ENCODE assay signal across 8 cellular contexts in genomic region chr6:33700391-33701050, GRCh38. TPM values are rescaled to one million over a fixed set of nuclear protein-coding genes. Genes with fewer than 3 reads are reported as not detected.
DNase-seq lines count a peak whose midpoint lies in the region; ATAC-seq and TF ChIP-seq lines count a peak whose summit lies in the region.

No MANE protein-coding gene starts in this region.

- 28% methylated on average over 8 of the region's 10 CpGs for WGBS in mesenchymal stem cell

- H4K91ac ChIP-seq in mesenchymal stem cell (ENCODE audit: low read length), result no peak overlapping the region

- intact Hi-C loops in CD8-positive, alpha-beta T cell (cut with DNase I, micrococcal nuclease), result loop anchor here (1.0 kb wide), 2 partner anchors 111 to 115 kb away; no protein-coding TSS in a partner anchor
- intact Hi-C loops in activated CD4-positive, alpha-beta T cell treated with anti-CD3 and anti-CD28 coated beads for 36 hours (cut with DNase I, micrococcal nuclease), result loop anchor here (1.0 to 5.0 kb wide), 5 partner anchors 68 to 248 kb away; partner anchors contain the start of gene ZBTB9 (in 1 of the 2)

- H3K9me3 Mint-ChIP-seq in CD8-positive, alpha-beta T cell, result no peaks in the 10 kb centered on the region
- H3K9me3 Mint-ChIP-seq in activated CD4-positive, alpha-beta T cell treated with anti-CD3 and anti-CD28 coated beads for 36 hours (ENCODE audit: low read depth), result no peaks in the 10 kb centered on the region

- H3K4me1 ChIP-seq in CD8-positive, alpha-beta T cell (ENCODE audit: insufficient read depth, low read length), result peaks cover 31% of the 10 kb centered on the region
- peaks cover 18% of the 10 kb centered on the region for H3K4me1 ChIP-seq in mesenchymal stem cell (ENCODE audit: control insufficient read depth, insufficient read depth, low read depth, low read length)

- peaks cover 35% of the 10 kb centered on the region for H3K79me1 ChIP-seq in mesenchymal stem cell (replicated peaks; ENCODE audit: low read length, poor library complexity, severe bottlenecking)

- no peak overlapping the region for H2BK12ac ChIP-seq in mesenchymal stem cell (ENCODE audit: low read length in 2 of 2)

- no peak overlapping the region for H3K4me3 ChIP-seq in CD8-positive, alpha-beta T cell (ENCODE audit: low read depth, low read length)
- no peak overlapping the region for H3K4me3 ChIP-seq in mesenchymal stem cell (ENCODE audit: insufficient read depth in 1 of 2, low read depth in 1 of 2, low read length in 2 of 2)

- H3K27me3 ChIP-seq in CD8-positive, alpha-beta T cell (ENCODE audit: insufficient read depth, low read length), result no peaks in the 10 kb centered on the region
- H3K27me3 ChIP-seq in mesenchymal stem cell (ENCODE audit: control insufficient read depth in 1 of 2, insufficient read depth in 1 of 2, low read length in 2 of 2), result no peaks in the 10 kb centered on the region

- H2BK15ac ChIP-seq in mesenchymal stem cell (ENCODE audit: low read depth, poor library complexity, severe bottlenecking), result no peak overlapping the region

- DNase-seq in CD8-positive, alpha-beta T cell, result peak; percentile 46 to 80 (median 74)
- DNase-seq in NCI-H1694 (lab: John Stamatoyannopoulos, UW) (peak; percentile 26), dedifferentiated amniotic fluid mesenchymal stem cell (ENCODE audit: extremely low spot score) (peak; percentile 26), mesenchymal stem cell (peak; percentile 75)
- DNase-seq in activated CD4-positive, alpha-beta T cell treated with anti-CD3 and anti-CD28 coated beads for 36 hours, result peak; percentile 90
- DNase-seq in stimulated activated CD8-positive, alpha-beta memory T cell treated with anti-CD3 and anti-CD28 coated beads, Interleukin-7, amount 100 ng/mL, for 1 hour (ENCODE audit: low read depth in 2 of 2), result peak; percentile 46 to 53

- no peak overlapping the region for H4K8ac ChIP-seq in mesenchymal stem cell (ENCODE audit: low read length)

- ATAC-seq in CD8-positive, alpha-beta T cell, result peak; percentile 71
- ATAC-seq in GM21619 (IDR thresholded peaks at IDR 0.05; ENCODE audit: unreplicated experiment) (peak; percentile 42), HG03521 (IDR thresholded peaks at IDR 0.05; ENCODE audit: unreplicated experiment) (no peak)
- ATAC-seq in activated CD4-positive, alpha-beta T cell treated with anti-CD3 and anti-CD28 coated beads for 36 hours, result peak; percentile 89

- H3K9ac ChIP-seq in mesenchymal stem cell (ENCODE audit: low read length), result peak overlapping the region; percentile 51

- CTCF ChIA-PET in CD8-positive, alpha-beta T cell (lab: Charles Lee), result interaction anchor here (0.7 to 4.3 kb wide), 26 partner anchors 9 to 326 kb away, joined by 3 to 106 read pairs (median 4); partner anchors contain the start of genes BAK1, ITPR3 and UQCC2
- CTCF ChIA-PET in activated CD4-positive, alpha-beta T cell treated with anti-CD3 and anti-CD28 coated beads for 36 hours (lab: Charles Lee), result interaction anchor here (0.7 to 3.5 kb wide), 33 partner anchors 8 to 1484 kb away, joined by 3 to 40 read pairs (median 3); partner anchors contain the start of genes BAK1, ITPR3, UQCC2 and ZBTB9

- TF ChIP-seq CTCF in CD8-positive, alpha-beta T cell (IDR thresholded peaks at IDR 0.05), result peak; percentile 63

- POLR2A ChIA-PET in CD8-positive, alpha-beta T cell (lab: Charles Lee), result interaction anchor here (1.0 to 1.6 kb wide), 3 partner anchors 10 to 114 kb away, joined by 3 to 7 read pairs (median 6); partner anchors contain the start of gene ITPR3
- POLR2A ChIA-PET in activated CD4-positive, alpha-beta T cell treated with anti-CD3 and anti-CD28 coated beads for 36 hours (lab: Charles Lee), result interaction anchor here (0.5 to 0.6 kb wide), 4 partner anchors 9 to 1595 kb away, joined by 3 to 4 read pairs (median 3); no protein-coding TSS in a partner anchor

- H2BK120ac ChIP-seq in mesenchymal stem cell (ENCODE audit: low read depth, low read length), result no peak overlapping the region

- peaks cover 8% of the 10 kb centered on the region for H3K36me3 ChIP-seq in CD8-positive, alpha-beta T cell (ENCODE audit: insufficient read depth, low read length)
- peaks cover 42 to 78% of the 10 kb centered on the region in 2 experiments for H3K36me3 ChIP-seq in mesenchymal stem cell (ENCODE audit: control insufficient read depth in 1 of 2, insufficient read depth in 2 of 2, low read depth in 1 of 2, low read length in 2 of 2)

- peak overlapping the region; percentile 60 for H3K27ac Mint-ChIP-seq in CD8-positive, alpha-beta T cell
- H3K27ac Mint-ChIP-seq in activated CD4-positive, alpha-beta T cell treated with anti-CD3 and anti-CD28 coated beads for 36 hours, result peak overlapping the region; percentile 35

- H3K23ac ChIP-seq in mesenchymal stem cell (ENCODE audit: low read length in 2 of 2), result no peak overlapping the region

- H2AFZ ChIP-seq in mesenchymal stem cell (ENCODE audit: low read depth, low read length), result no peak overlapping the region

- H3K9me3 ChIP-seq in CD8-positive, alpha-beta T cell (ENCODE audit: low read length), result no peaks in the 10 kb centered on the region
- H3K9me3 ChIP-seq in mesenchymal stem cell (ENCODE audit: control insufficient read depth, low read length), result no peaks in the 10 kb centered on the region

- no peak overlapping the region for H3K4me3 Mint-ChIP-seq in CD8-positive, alpha-beta T cell
- H3K4me3 Mint-ChIP-seq in activated CD4-positive, alpha-beta T cell treated with anti-CD3 and anti-CD28 coated beads for 36 hours, result no peak overlapping the region

- H3K36me3 Mint-ChIP-seq in CD8-positive, alpha-beta T cell, result peaks cover 47% of the 10 kb centered on the region
- peaks cover 40% of the 10 kb centered on the region for H3K36me3 Mint-ChIP-seq in activated CD4-positive, alpha-beta T cell treated with anti-CD3 and anti-CD28 coated beads for 36 hours (ENCODE audit: low read depth)

- no peak overlapping the region for H3K27ac ChIP-seq in CD8-positive, alpha-beta T cell (ENCODE audit: low read depth, low read length)
- H3K27ac ChIP-seq in mesenchymal stem cell (ENCODE audit: low read length, poor library complexity, severe bottlenecking), result no peak overlapping the region

- peak overlapping the region; percentile 68 for H2AK5ac ChIP-seq in mesenchymal stem cell (ENCODE audit: low read length, severe bottlenecking)

- no peak overlapping the region for H3K4me2 ChIP-seq in mesenchymal stem cell (ENCODE audit: low read length, poor library complexity, severe bottlenecking)

- no peak overlapping the region for H2BK5ac ChIP-seq in mesenchymal stem cell (ENCODE audit: low read depth, low read length, poor library complexity, severe bottlenecking)

- H3K4ac ChIP-seq in mesenchymal stem cell (ENCODE audit: low read depth in 1 of 2, low read length in 2 of 2), result no peak overlapping the region

- no peaks in the 10 kb centered on the region for H3K27me3 Mint-ChIP-seq in CD8-positive, alpha-beta T cell (ENCODE audit: low read depth)
- no peaks in the 10 kb centered on the region for H3K27me3 Mint-ChIP-seq in activated CD4-positive, alpha-beta T cell treated with anti-CD3 and anti-CD28 coated beads for 36 hours

- H3K4me1 Mint-ChIP-seq in CD8-positive, alpha-beta T cell (ENCODE audit: low read depth), result peaks cover 35% of the 10 kb centered on the region
- peaks cover 47% of the 10 kb centered on the region for H3K4me1 Mint-ChIP-seq in activated CD4-positive, alpha-beta T cell treated with anti-CD3 and anti-CD28 coated beads for 36 hours

- no peak overlapping the region for H3K18ac ChIP-seq in mesenchymal stem cell (ENCODE audit: low read depth in 1 of 2, low read length in 2 of 2)

- H3K14ac ChIP-seq in mesenchymal stem cell (ENCODE audit: low read length in 2 of 2), result no peak overlapping the region

RNA-seq across cellular contexts. Expression of gene UQCC2, which starts 11.0 kb away (rescaled TPM):
- total RNA-seq in CD8-positive, alpha-beta T cell, result 1 to 10 TPM; 6.2 to 6.8 TPM
- total RNA-seq in activated CD4-positive, alpha-beta T cell treated with anti-CD3 and anti-CD28 coated beads for 36 hours, result 100 to 1,000 TPM; 141 to 147 TPM
- polyA plus RNA-seq in mesenchymal stem cell (2013, experiment 1 of 2), result 101 TPM
- 111 TPM for polyA plus RNA-seq in mesenchymal stem cell (2013, experiment 2 of 2)

RNA-seq across cellular contexts. Expression of gene IP6K3, which starts 46.2 kb away (rescaled TPM):
- total RNA-seq in CD8-positive, alpha-beta T cell, result not detected
- not detected for total RNA-seq in activated CD4-positive, alpha-beta T cell treated with anti-CD3 and anti-CD28 coated beads for 36 hours
- 6.7 TPM for polyA plus RNA-seq in mesenchymal stem cell (2013, experiment 1 of 2)
- 6.5 TPM for polyA plus RNA-seq in mesenchymal stem cell (2013, experiment 2 of 2)

Comparison
In these comparisons a context has a peak if more than half of its experiments do, and no peak if none do; other contexts are left out.
1. DNase-seq: peak in every context shown above with its lines; median percentile 90 in activated CD4-positive, alpha-beta T cell treated with anti-CD3 and anti-CD28 coated beads for 36 hours; 75 in mesenchymal stem cell; 74 in CD8-positive, alpha-beta T cell; 50 in stimulated activated CD8-positive, alpha-beta memory T cell treated with anti-CD3 and anti-CD28 coated beads, Interleukin-7, amount 100 ng/mL, for 1 hour; 26 in NCI-H1694; 26 in dedifferentiated amniotic fluid mesenchymal stem cell.
2. RNA of gene UQCC2, which starts 11.0 kb away (total RNA-seq): 141 to 147 TPM in activated CD4-positive, alpha-beta T cell treated with anti-CD3 and anti-CD28 coated beads for 36 hours; 6.2 to 6.8 TPM in CD8-positive, alpha-beta T cell; every median in the first group is over 10 times any median in the second.